ENCODE assay signal across 20 cellular contexts in genomic region chr16:57395026-57395425, GRCh38. TPM values are rescaled to one million over a fixed set of nuclear protein-coding genes. Genes with fewer than 3 reads are reported as not detected.
DNase-seq lines count a peak whose midpoint lies in the region; ATAC-seq and TF ChIP-seq lines count a peak whose summit lies in the region.
"Had no signal": no experiment of that assay in that cellular context is flagged by ENCODE, and none has a peak within 500 bp of the region (broad histone marks: within the 10 kb centered on the region; RNA-seq: fewer than 3 reads in every experiment).

No MANE protein-coding gene starts in this region.

- H2BK120ac ChIP-seq in IMR-90 (ENCODE audit: low read depth, low read length), result no peak overlapping the region

- CTCF ChIA-PET in IMR-90 (lab: Yijun Ruan, JAX) (no interaction called here), WTC11 (lab: Charles Lee) (interaction anchor here (0.7 to 5.5 kb wide), 3 partner anchors 22 to 81 kb away, joined by 3 to 27 read pairs (median 3); no protein-coding TSS in a partner anchor)

- H2BK20ac ChIP-seq in IMR-90 (ENCODE audit: low read depth, low read length), result no peak overlapping the region

- H3K14ac ChIP-seq in IMR-90 (replicated peaks; ENCODE audit: low read depth, low read length), result no peak overlapping the region

- no peak overlapping the region for H3K4me2 ChIP-seq in IMR-90 (ENCODE audit: low read depth, low read length)
- H3K4me2 ChIP-seq: GM23338 had no signal

- H3K9me3 ChIP-seq in left ventricle myocardium inferior (replicated peaks) (no peaks in the 10 kb centered on the region), heart right ventricle (peaks cover 0 to 6% (median 0%) of the 10 kb centered on the region in 11 donors), IMR-90 (ENCODE audit: control insufficient read depth, insufficient read depth, low read length) (peaks cover 3% of the 10 kb centered on the region), esophagus (ENCODE audit: control insufficient read depth in 2 of 2, insufficient read depth in 1 of 2, low read depth in 1 of 2, low read length in 1 of 2) (no peaks in the 10 kb centered on the region)

- no peak overlapping the region for H3K23ac ChIP-seq in IMR-90 (ENCODE audit: low read depth, low read length)

- no peak overlapping the region for H3K9ac ChIP-seq in IMR-90 (ENCODE audit: low read depth, low read length)

- POLR2A ChIA-PET in IMR-90 (lab: Charles Lee; ENCODE audit: unreplicated experiment), result no interaction called here
- POLR2A ChIA-PET in WTC11 (lab: Charles Lee), result no interaction called here

- H3K4me1 Mint-ChIP-seq in WTC11, result no peaks in the 10 kb centered on the region
- H3K4me1 Mint-ChIP-seq: CD4-positive, alpha-beta memory T cell; GM23338; H9 had no signal

- no TSS peak for BruUV-seq in IMR-90 (replicated peaks; lab: Mats Ljungman, UMichigan)

- no peaks in the 10 kb centered on the region for H3K36me3 ChIP-seq in left ventricle myocardium inferior
- H3K36me3 ChIP-seq in heart right ventricle, result no peaks in the 10 kb centered on the region
- no peaks in the 10 kb centered on the region for H3K36me3 ChIP-seq in IMR-90 (ENCODE audit: control insufficient read depth, insufficient read depth, low read length)
- H3K36me3 ChIP-seq in esophagus (ENCODE audit: control insufficient read depth in 2 of 2, insufficient read depth in 2 of 2, low read length in 1 of 2), result no peaks in the 10 kb centered on the region

- no peak for TF ChIP-seq RAD21 in IMR-90 (IDR thresholded peaks at IDR 0.05; ENCODE audit: low read length)

- H3K27ac Mint-ChIP-seq in WTC11, result no peak overlapping the region
- H3K27ac Mint-ChIP-seq: CD4-positive, alpha-beta memory T cell; GM23338; H9 had no signal

- no peak overlapping the region for H3K4me3 Mint-ChIP-seq in WTC11
- H3K4me3 Mint-ChIP-seq: CD4-positive, alpha-beta memory T cell; GM23338; H9 had no signal

- TF ChIP-seq POLR2A in IMR-90 (IDR thresholded peaks at IDR 0.05; ENCODE audit: low read depth, low read length), result no peak

- H3K4me1 ChIP-seq in left ventricle myocardium inferior, result peaks cover 23% of the 10 kb centered on the region
- H3K4me1 ChIP-seq in heart right ventricle, result peaks cover 0 to 21% (median 16%) of the 10 kb centered on the region in 9 donors
- H3K4me1 ChIP-seq in IMR-90 (ENCODE audit: control insufficient read depth, insufficient read depth, low read length), result no peaks in the 10 kb centered on the region
- H3K4me1 ChIP-seq in esophagus (ENCODE audit: control insufficient read depth in 2 of 2, insufficient read depth in 2 of 2, low read length in 1 of 2), result peaks cover 0 to 15% of the 10 kb centered on the region in 2 donors

- DNase-seq in left ventricle myocardium inferior, result no peak
- DNase-seq in heart right ventricle, result no peak
- no peak for DNase-seq in IMR-90
- DNase-seq in WTC11 (ENCODE audit: low spot score), result no peak
- DNase-seq: 8988T; C1 segment of cervical spinal cord; CD4-positive, alpha-beta memory T cell; GF-D8; H9 had no signal

- no peak overlapping the region for H3K4me3 ChIP-seq in left ventricle myocardium inferior
- no peak overlapping the region for H3K4me3 ChIP-seq in heart right ventricle
- no peak overlapping the region for H3K4me3 ChIP-seq in IMR-90 (ENCODE audit: insufficient read depth, low read depth, low read length)
- no peak overlapping the region for H3K4me3 ChIP-seq in esophagus (ENCODE audit: low read depth in 1 of 2, low read length in 2 of 2)
- H3K4me3 ChIP-seq: GM23338 had no signal

- H4K8ac ChIP-seq in IMR-90 (ENCODE audit: low read depth in 2 of 2, low read length in 2 of 2), result no peak overlapping the region

- no peaks in the 10 kb centered on the region for H3K36me3 Mint-ChIP-seq in WTC11
- H3K36me3 Mint-ChIP-seq: CD4-positive, alpha-beta memory T cell had no signal

- no peak overlapping the region for H3K4ac ChIP-seq in IMR-90 (ENCODE audit: low read depth, low read length)

- peaks cover 7% of the 10 kb centered on the region for H3K9me3 Mint-ChIP-seq in WTC11
- H3K9me3 Mint-ChIP-seq: CD4-positive, alpha-beta memory T cell had no signal

- no peaks in the 10 kb centered on the region for H3K27me3 ChIP-seq in left ventricle myocardium inferior (ENCODE audit: low read depth)
- no peaks in the 10 kb centered on the region for H3K27me3 ChIP-seq in heart right ventricle
- peaks cover 47% of the 10 kb centered on the region for H3K27me3 ChIP-seq in IMR-90 (ENCODE audit: control insufficient read depth, insufficient read depth, low read length)
- H3K27me3 ChIP-seq in esophagus (ENCODE audit: control insufficient read depth in 1 of 2, insufficient read depth in 2 of 2, low read length in 2 of 2), result no peaks in the 10 kb centered on the region

- TF ChIP-seq CTCF in left ventricle myocardium inferior (IDR thresholded peaks at IDR 0.05; ENCODE audit: borderline replicate concordance), result no peak
- TF ChIP-seq CTCF in heart right ventricle (IDR thresholded peaks at IDR 0.05), result no peak
- no peak for TF ChIP-seq CTCF in IMR-90 (conservative IDR thresholded peaks at IDR 0.05; ENCODE audit: low read depth, low read length)
- TF ChIP-seq CTCF in WTC11 (IDR thresholded peaks at IDR 0.05), result no peak

- H2AK5ac ChIP-seq in IMR-90 (ENCODE audit: low read depth, low read length), result no peak overlapping the region

- in situ Hi-C loops in IMR-90 (cut with MboI; ENCODE audit: low sequenced_read_pairs), result no loop called here

- no peaks in the 10 kb centered on the region for H4K20me1 ChIP-seq in IMR-90 (ENCODE audit: insufficient read depth, low read length)

- H2AK9ac ChIP-seq in IMR-90 (replicated peaks; ENCODE audit: low read depth, low read length, poor library complexity), result no peak overlapping the region

- H4K5ac ChIP-seq in IMR-90 (ENCODE audit: low read depth, low read length), result no peak overlapping the region

- no peak overlapping the region for H3K18ac ChIP-seq in IMR-90 (ENCODE audit: low read depth, low read length)

- no peak overlapping the region for H2BK15ac ChIP-seq in IMR-90 (ENCODE audit: low read depth, low read length)

- dilution Hi-C loops in IMR-90 (cut with HindIII; ENCODE audit: low sequenced_read_pairs, unreplicated experiment), result no loop called here

- no peaks in the 10 kb centered on the region for H3K9me1 ChIP-seq in IMR-90 (ENCODE audit: insufficient read depth, low read length)

- H3K56ac ChIP-seq in IMR-90 (ENCODE audit: extremely low read depth, insufficient read depth, low read length), result no peak overlapping the region

- H3K79me1 ChIP-seq in IMR-90 (ENCODE audit: low read depth in 1 of 2, low read length in 2 of 2), result no peaks in the 10 kb centered on the region

- WGBS in heart right ventricle, 2 donors, result 89 to 92% methylated on average over 5 of the region's 5 CpGs
- WGBS in IMR-90 (ENCODE audit: extremely low coverage in 2 of 2, insufficient read length in 1 of 2), 2 experiments, result 80% methylated on average over 1 of the region's 5 CpGs; no CpG with 5 or more reads in 1 of the 2 experiments
- 86 to 88% methylated on average over 5 of the region's 5 CpGs for WGBS in esophagus, 2 donors

- peaks cover 8% of the 10 kb centered on the region for H3K27me3 Mint-ChIP-seq in WTC11 (ENCODE audit: low read depth)

- H3K27ac ChIP-seq in left ventricle myocardium inferior (replicated peaks) (peak overlapping the region; percentile 5), heart right ventricle (peak overlapping the region in 1 of 10 donors; percentile 22), IMR-90 (ENCODE audit: insufficient read depth, low read length) (no peak overlapping the region), esophagus (ENCODE audit: low read depth in 2 of 2, low read length in 1 of 2) (peak overlapping the region; percentile 80 to 86)

- H2AFZ ChIP-seq in IMR-90 (replicated peaks; ENCODE audit: low read length, poor library complexity), result no peak overlapping the region
- H2AFZ ChIP-seq: GM23338 had no signal

- no peak overlapping the region for H4K91ac ChIP-seq in IMR-90 (ENCODE audit: insufficient read depth, low read depth, low read length)

- intact Hi-C loops in left ventricle myocardium inferior (cut with micrococcal nuclease), result no loop called here
- intact Hi-C loops in heart right ventricle (cut with DNase I), result no loop called here
- intact Hi-C loops in IMR-90 (cut with micrococcal nuclease), result no loop called here

- H2BK5ac ChIP-seq in IMR-90 (ENCODE audit: low read depth, low read length, poor library complexity, severe bottlenecking), result no peak overlapping the region

- ATAC-seq in heart right ventricle (no peak), IMR-90 (ENCODE audit: low read depth) (no peak), HG03521 (IDR thresholded peaks at IDR 0.05; ENCODE audit: unreplicated experiment) (no peak), WTC11 (no peak), HG03025 (IDR thresholded peaks at IDR 0.05; ENCODE audit: low FRiP score, unreplicated experiment) (no peak)
- ATAC-seq: GM23338, HCT116 had no signal

RNA-seq across cellular contexts. Expression of gene CCL17, which starts 9.5 kb away (rescaled TPM):
- total RNA-seq in left ventricle myocardium inferior (not detected), heart right ventricle (1 to 10 TPM in 1 of 10 donors, not detected in 9; 1.0 TPM), IMR-90 (2012; rRNA removed) (not detected in 2 replicates), WTC11 (2021) (not detected in 3 replicates)
- polyA plus RNA-seq in heart right ventricle (under 1 TPM in 1 of 2 donors, not detected in 1; 0.35 TPM), IMR-90 (2012; rRNA removed) (not detected in 2 replicates), esophagus (1 to 10 TPM; 1.1 to 7.6 TPM)
- polyA plus RNA-seq in IMR-90 (2012; cell fraction: cytosol; rRNA removed), result not detected in 2 replicates
- not detected in 2 replicates for polyA plus RNA-seq in IMR-90 (2012; cell fraction: nucleus; rRNA removed; ENCODE audit: low replicate concordance)
- total RNA-seq: A673; Calu3; CD4-positive, alpha-beta memory T cell; Daoy; G401; GM23338; H4; H9 had no signal
- polyA plus RNA-seq: BJ; CD4-positive, alpha-beta memory T cell; GM23338 had no signal

RNA-seq across cellular contexts. Expression of gene CX3CL1, which starts 22.7 kb away (rescaled TPM):
- 11.7 TPM for total RNA-seq in left ventricle myocardium inferior
- 10 to 100 TPM in 9 of 10 donors, 1 to 10 TPM in 1; 7.8 to 46.3 (median 14.5) TPM for total RNA-seq in heart right ventricle
- 10 to 100 TPM; 15.1 to 19.0 TPM for polyA plus RNA-seq in heart right ventricle
- total RNA-seq in IMR-90 (2012; rRNA removed), result under 0.01 and 0.18 TPM in 2 replicates
- polyA plus RNA-seq in IMR-90 (2012; rRNA removed), result 0.77 and 0.89 TPM in 2 replicates
- polyA plus RNA-seq in IMR-90 (2012; cell fraction: cytosol; rRNA removed), result 0.51 and 0.74 TPM in 2 replicates
- 0.26 and 0.50 TPM in 2 replicates for polyA plus RNA-seq in IMR-90 (2012; cell fraction: nucleus; rRNA removed; ENCODE audit: low replicate concordance)
- 1 to 10 TPM; 5.0 to 5.9 TPM for polyA plus RNA-seq in esophagus
- total RNA-seq in WTC11 (2021), result 0.66 to 1.2 TPM (median 1.1 TPM) in 3 replicates
- total RNA-seq: A673; CD4-positive, alpha-beta memory T cell; G401 had no signal
- polyA plus RNA-seq: CD4-positive, alpha-beta memory T cell had no signal

RNA-seq across cellular contexts. Expression of gene CCL22, which starts 36.4 kb away (rescaled TPM):
- total RNA-seq in left ventricle myocardium inferior (not detected), heart right ventricle (under 1 TPM in 1 of 10 donors, not detected in 9; 0.60 TPM), IMR-90 (2012; rRNA removed) (not detected in 2 replicates), WTC11 (2021) (0.35 to 0.60 TPM (median 0.44 TPM) in 3 replicates)
- polyA plus RNA-seq in heart right ventricle (under 1 TPM in 1 of 2 donors, not detected in 1; 0.07 TPM), IMR-90 (2012; rRNA removed) (not detected in 2 replicates), esophagus (under 1 TPM; 0.31 to 0.78 TPM)
- not detected in 2 replicates for polyA plus RNA-seq in IMR-90 (2012; cell fraction: cytosol; rRNA removed)
- polyA plus RNA-seq in IMR-90 (2012; cell fraction: nucleus; rRNA removed; ENCODE audit: low replicate concordance), result not detected in 2 replicates
- total RNA-seq: A673, Daoy, G401, GM23338, H4, H9 had no signal
- polyA plus RNA-seq: BJ; CD4-positive, alpha-beta memory T cell had no signal

RNA-seq across cellular contexts. Expression of gene CIAPIN1, which starts 52.2 kb away (rescaled TPM):
- 43.2 TPM for total RNA-seq in left ventricle myocardium inferior
- 10 to 100 TPM; 49.6 to 75.1 (median 61.0) TPM for total RNA-seq in heart right ventricle
- 10 to 100 TPM; 20.1 to 63.0 TPM for polyA plus RNA-seq in heart right ventricle
- 42.2 and 47.7 TPM in 2 replicates for total RNA-seq in IMR-90 (2012; rRNA removed)
- polyA plus RNA-seq in IMR-90 (2012; rRNA removed), result 40.2 and 41.6 TPM in 2 replicates
- 17.0 and 37.1 TPM in 2 replicates for polyA plus RNA-seq in IMR-90 (2012; cell fraction: cytosol; rRNA removed)
- 17.1 and 40.4 TPM in 2 replicates for polyA plus RNA-seq in IMR-90 (2012; cell fraction: nucleus; rRNA removed; ENCODE audit: low replicate concordance)
- polyA plus RNA-seq in esophagus, result 10 to 100 TPM; 11.7 to 31.6 TPM
- total RNA-seq in WTC11 (2021), result 85.9 to 94.7 TPM (median 87.9 TPM) in 3 replicates

RNA-seq across cellular contexts. Expression of gene COQ9, which starts 52.3 kb away (rescaled TPM):
- 234 TPM for total RNA-seq in left ventricle myocardium inferior
- 100 to 1,000 TPM; 135 to 230 (median 207) TPM for total RNA-seq in heart right ventricle
- 100 to 1,000 TPM; 162 to 475 TPM for polyA plus RNA-seq in heart right ventricle
- 50.0 and 57.9 TPM in 2 replicates for total RNA-seq in IMR-90 (2012; rRNA removed)
- 56.1 and 58.5 TPM in 2 replicates for polyA plus RNA-seq in IMR-90 (2012; rRNA removed)
- polyA plus RNA-seq in IMR-90 (2012; cell fraction: cytosol; rRNA removed), result 43.0 and 87.4 TPM in 2 replicates
- 64.7 and 84.2 TPM in 2 replicates for polyA plus RNA-seq in IMR-90 (2012; cell fraction: nucleus; rRNA removed; ENCODE audit: low replicate concordance)
- polyA plus RNA-seq in esophagus, result 10 to 100 TPM; 56.1 to 70.3 TPM
- 39.2 to 40.2 TPM (median 39.8 TPM) in 3 replicates for total RNA-seq in WTC11 (2021)
